ENCODE assay signal across 11 cellular contexts in the genomic region with DNA sequence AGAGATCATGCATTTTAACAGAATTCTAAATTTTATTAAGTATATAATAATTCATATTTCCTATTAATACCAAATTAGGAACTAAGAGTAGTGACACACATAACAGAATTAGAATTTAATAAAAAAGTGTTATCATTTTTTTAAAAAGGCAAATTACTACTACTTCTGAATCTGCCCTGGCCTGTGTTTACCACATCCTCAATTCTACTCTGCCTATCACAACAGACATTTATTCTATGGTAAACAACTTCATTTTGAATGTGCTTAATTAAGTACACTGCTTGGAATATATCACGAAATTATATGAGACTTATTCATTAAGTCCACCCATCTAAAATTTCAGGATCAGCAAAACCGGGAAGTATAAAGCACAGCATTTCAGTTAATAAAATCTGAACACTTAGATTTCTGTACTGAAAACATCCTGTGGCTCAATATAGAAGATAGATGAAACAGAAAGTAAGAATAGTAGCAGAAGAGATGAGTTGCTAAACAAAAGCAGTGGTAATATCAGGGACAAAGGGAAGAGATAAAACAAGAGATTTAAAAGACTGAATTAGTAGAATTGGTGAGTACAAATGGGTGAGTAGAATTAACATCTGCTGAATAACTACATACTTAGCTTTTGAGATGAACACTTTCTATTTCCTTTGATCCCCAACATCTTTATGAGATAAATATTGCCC. TPM values are rescaled to one million over a fixed set of nuclear protein-coding genes. Genes with fewer than 3 reads are reported as not detected.
A peak's percentile ranks its signal among the peaks of the same experiment; 100 is the strongest.
DNase-seq lines count a peak whose midpoint lies in the region; ATAC-seq, FAIRE-seq and TF ChIP-seq lines count a peak whose summit lies in the region.
"Had no signal": no experiment of that assay in that cellular context is flagged by ENCODE, and none has a peak within 500 bp of the region (broad histone marks: within the 10 kb centered on the region; RNA-seq: fewer than 3 reads in every experiment).

No MANE protein-coding gene starts in this region.

- H3K36me3 Mint-ChIP-seq in effector memory CD8-positive, alpha-beta T cell (ENCODE audit: insufficient read depth) = peaks cover 10% of the 10 kb centered on the region

- peaks cover 21 to 24% of the 10 kb centered on the region in 2 donors for H3K4me1 Mint-ChIP-seq in effector memory CD8-positive, alpha-beta T cell (ENCODE audit: low read depth in 2 of 2)

- ATAC-seq in GM21390 (IDR thresholded peaks at IDR 0.05; ENCODE audit: unreplicated experiment) (peak; percentile 32), HG03280 (IDR thresholded peaks at IDR 0.05; ENCODE audit: unreplicated experiment) (peak; percentile 32)
- ATAC-seq in effector memory CD8-positive, alpha-beta T cell (replicated peaks) = no peak

- TF ChIP-seq POLR2A in GM12892 (IDR thresholded peaks at IDR 0.05; ENCODE audit: low read depth, low read length) = no peak

- H3K27ac Mint-ChIP-seq in effector memory CD8-positive, alpha-beta T cell = peak overlapping the region; percentile 11 to 86
- H3K27ac Mint-ChIP-seq: progenitor cell of endocrine pancreas had no signal

- no peaks in the 10 kb centered on the region for H3K9me3 Mint-ChIP-seq in effector memory CD8-positive, alpha-beta T cell

- peak; percentile 27 for FAIRE-seq in GM12892 (lab: Jason Lieb, UNC)

- DNase-seq in GM12892 (ENCODE audit: insufficient read length) = no peak
- no peak for DNase-seq in effector memory CD8-positive, alpha-beta T cell
- no peak for DNase-seq in stimulated activated CD4-positive, alpha-beta T cell treated with anti-CD3 and anti-CD28 coated beads, Interleukin-2, amount 100 ng/mL, for 48 hours
- DNase-seq in middle frontal gyrus (ENCODE audit: extremely low spot score, low spot score) = no peak
- no peak for DNase-seq in NOMO-1 treated with DMSO at 0.1 percent for 48 hours (lab: John Stamatoyannopoulos, UW; ENCODE audit: unreplicated experiment)
- DNase-seq in stimulated activated CD4-positive, alpha-beta T cell treated with anti-CD3 and anti-CD28 coated beads, Interleukin-12 subunit alpha, Interleukin-12 subunit beta, amount 100 ng/mL, for 4 hours = no peak
- DNase-seq: activated T-cell treated with anti-CD3 and anti-CD28 coated beads for 4 hours, GDM1 had no signal

- no peaks in the 10 kb centered on the region for H3K27me3 Mint-ChIP-seq in effector memory CD8-positive, alpha-beta T cell
- H3K27me3 Mint-ChIP-seq: progenitor cell of endocrine pancreas had no signal

- peak overlapping the region; percentile 3 to 26 for H3K4me3 Mint-ChIP-seq in effector memory CD8-positive, alpha-beta T cell

RNA-seq across cellular contexts. Expression of a gene that starts 3.7 kb away (rescaled TPM):
- 29.0 TPM for polyA plus RNA-seq in GM12892 (2012; ENCODE audit: missing spikeins)

RNA-seq across cellular contexts. Expression of a gene that starts 4.0 kb away (rescaled TPM):
- 14.1 TPM for polyA plus RNA-seq in GM12892 (2012; ENCODE audit: missing spikeins)
